ENCODE assay signal across 19 cellular contexts in genomic region chr17:77908501-77908900, GRCh38.
"Had no signal": no experiment of that assay in that cellular context is flagged by ENCODE, and none has a peak within 500 bp of the region (broad histone marks: within the 10 kb centered on the region; RNA-seq: fewer than 3 reads in every experiment).

No MANE protein-coding gene starts in this region.

- H2AFZ ChIP-seq: parathyroid adenoma had no signal

- H3K79me2 ChIP-seq: parathyroid adenoma had no signal

- H3K27ac Mint-ChIP-seq: memory B cell; mesothelial cell of epicardium; natural killer cell; stimulated activated naive B cell treated with anti-CD40 and anti-IgM and Interleukin-4, amounts not matched to agents 10 μg/mL and 1 μg/mL and 100 μg/mL, for 72 hours; stimulated activated naive CD8-positive, alpha-beta T cell treated with anti-CD3 and anti-CD28 coated beads, Interleukin-15, amount 100 ng/mL, for 72 hours had no signal

- H3K4me3 Mint-ChIP-seq: memory B cell; mesothelial cell of epicardium; natural killer cell; stimulated activated naive B cell treated with anti-CD40 and anti-IgM and Interleukin-4, amounts not matched to agents 10 μg/mL and 1 μg/mL and 100 μg/mL, for 72 hours; stimulated activated naive CD8-positive, alpha-beta T cell treated with anti-CD3 and anti-CD28 coated beads, Interleukin-15, amount 100 ng/mL, for 72 hours had no signal

- H3K4me1 ChIP-seq: colonic mucosa, lower lobe of right lung, parathyroid adenoma, psoas muscle, transverse colon had no signal

- DNase-seq: colonic mucosa; dermis blood vessel endothelial cell; islet precursor cell; lower lobe of right lung; natural killer cell; occipital lobe; psoas muscle; retina; stimulated activated CD4-positive, alpha-beta T cell treated with anti-CD3 and anti-CD28 coated beads, Interleukin-2, amount 100 ng/mL, for 24 hours; stimulated activated CD4-positive, alpha-beta T cell treated with anti-CD3 and anti-CD28 coated beads, Interleukin-4, amount 100 ng/mL, for 4 hours; stimulated activated naive B cell treated with anti-CD40 and anti-IgM and Interleukin-4, amounts not matched to agents 10 μg/mL and 1 μg/mL and 100 μg/mL, for 72 hours; stimulated activated naive CD8-positive, alpha-beta T cell treated with anti-CD3 and anti-CD28 coated beads, Interleukin-15, amount 100 ng/mL, for 72 hours; testis; transverse colon had no signal

- H3K4me3 ChIP-seq: colonic mucosa, lower lobe of right lung, psoas muscle, skin epidermis, testis, transverse colon had no signal

- H3K9me3 Mint-ChIP-seq: natural killer cell; stimulated activated naive CD8-positive, alpha-beta T cell treated with anti-CD3 and anti-CD28 coated beads, Interleukin-15, amount 100 ng/mL, for 72 hours had no signal

- H3K9me3 ChIP-seq: colonic mucosa, lower lobe of right lung, psoas muscle, testis, transverse colon had no signal

- H3K4me1 Mint-ChIP-seq: mesothelial cell of epicardium; stimulated activated naive CD8-positive, alpha-beta T cell treated with anti-CD3 and anti-CD28 coated beads, Interleukin-15, amount 100 ng/mL, for 72 hours had no signal

- H3K36me3 Mint-ChIP-seq: mesothelial cell of epicardium; natural killer cell; stimulated activated naive B cell treated with anti-CD40 and anti-IgM and Interleukin-4, amounts not matched to agents 10 μg/mL and 1 μg/mL and 100 μg/mL, for 72 hours had no signal

- H3K36me3 ChIP-seq: colonic mucosa, lower lobe of right lung, transverse colon had no signal

- ATAC-seq: left lobe of liver; lower lobe of right lung; natural killer cell; stimulated activated naive B cell treated with anti-CD40 and anti-IgM and Interleukin-4, amounts not matched to agents 10 μg/mL and 1 μg/mL and 100 μg/mL, for 72 hours; stimulated activated naive CD8-positive, alpha-beta T cell treated with anti-CD3 and anti-CD28 coated beads, Interleukin-15, amount 100 ng/mL, for 72 hours had no signal

- H3K27me3 Mint-ChIP-seq: stimulated activated naive CD8-positive, alpha-beta T cell treated with anti-CD3 and anti-CD28 coated beads, Interleukin-15, amount 100 ng/mL, for 72 hours had no signal

- H3K9ac ChIP-seq: parathyroid adenoma had no signal

- H3K27ac ChIP-seq: colonic mucosa, lower lobe of right lung, parathyroid adenoma, psoas muscle, testis, transverse colon had no signal

- H3K27me3 ChIP-seq: testis had no signal
